17 cellular contexts compared by ENCODE assay signal in genomic region chr1:233102381-233102780, GRCh38.
"Had no signal": no experiment of that assay in that cellular context is flagged by ENCODE, and none has a peak within 500 bp of the region (broad histone marks: within the 10 kb centered on the region; RNA-seq: fewer than 3 reads in every experiment).

No MANE protein-coding gene starts in this region.

- H3K27ac ChIP-seq: ascending aorta, neutrophil, testis, upper lobe of right lung had no signal

- H3K9me3 ChIP-seq: ascending aorta, mucosa of descending colon, neutrophil, testis, upper lobe of right lung had no signal

- FAIRE-seq: bronchial epithelial cell had no signal

- DNase-seq: activated CD4-positive, alpha-beta memory T cell treated with anti-CD3 and anti-CD28 coated beads, Interleukin-2, amount 10 ng/mL, durations not matched to agents 7 days and 5 days; activated CD4-positive, alpha-beta T cell treated with anti-CD3 and anti-CD28 coated beads for 1 hour; activated T-cell treated with anti-CD3 and anti-CD28 coated beads, Interleukin-2, amount 50 U/mL, for 72 hours; foreskin melanocyte; head of caudate nucleus; mammary epithelial cell; mucosa of descending colon; naive thymus-derived CD8-positive, alpha-beta T cell; retina; stimulated activated CD4-positive, alpha-beta T cell treated with anti-CD3 and anti-CD28 coated beads, Interleukin-4, amount 100 ng/mL, for 4 hours; stimulated activated naive CD8-positive, alpha-beta T cell treated with anti-CD3 and anti-CD28 coated beads, Interleukin-15, amount 100 ng/mL, for 72 hours; testis; upper lobe of right lung had no signal

- H3K27me3 ChIP-seq: ascending aorta, neutrophil, testis, upper lobe of right lung had no signal

- H3K36me3 ChIP-seq: ascending aorta, neutrophil, upper lobe of right lung had no signal

- H3K4me3 ChIP-seq: ascending aorta, mucosa of descending colon, testis, upper lobe of right lung had no signal

- H3K4me1 ChIP-seq: ascending aorta, testis, upper lobe of right lung had no signal

- ATAC-seq: activated T-cell treated with anti-CD3 and anti-CD28 coated beads, Interleukin-2, amount 50 U/mL, for 72 hours; left lobe of liver; mucosa of descending colon; naive thymus-derived CD8-positive, alpha-beta T cell; stimulated activated naive CD8-positive, alpha-beta T cell treated with anti-CD3 and anti-CD28 coated beads, Interleukin-15, amount 100 ng/mL, for 72 hours; upper lobe of right lung had no signal
